In genomic region chr2:121900391-121900790, GRCh38 we compare ENCODE assay signal across 29 cellular contexts.
"Had no signal": no experiment of that assay in that cellular context is flagged by ENCODE, and none has a peak within 500 bp of the region (broad histone marks: within the 10 kb centered on the region; RNA-seq: fewer than 3 reads in every experiment).

No MANE protein-coding gene starts in this region.

- H3K27ac ChIP-seq: colonic mucosa, coronary artery, dorsolateral prefrontal cortex, epithelial cell of prostate, esophagus muscularis mucosa, esophagus squamous epithelium, foreskin keratinocyte, gastrocnemius medialis, gastroesophageal sphincter, heart left ventricle, heart right ventricle had no signal

- H3K4me3 ChIP-seq: colonic mucosa, coronary artery, dorsolateral prefrontal cortex, esophagus muscularis mucosa, esophagus squamous epithelium, gastrocnemius medialis, gastroesophageal sphincter, heart left ventricle, heart right ventricle had no signal

- H3K4me1 ChIP-seq: colonic mucosa, esophagus muscularis mucosa, esophagus squamous epithelium, foreskin keratinocyte, gastrocnemius medialis, gastroesophageal sphincter had no signal

- H3K27me3 Mint-ChIP-seq: dendritic cell treated with granulocyte-macrophage colony-stimulating factor and Interleukin-4, amounts not matched to agents 40 ng/mL and 50 ng/mL, for 4 days had no signal

- H3K4me1 Mint-ChIP-seq: endodermal cell had no signal

- FAIRE-seq: colon, endometrium, endothelial cell of umbilical vein, frontal cortex had no signal

- H3K4me3 Mint-ChIP-seq: dendritic cell treated with granulocyte-macrophage colony-stimulating factor and Interleukin-4, amounts not matched to agents 40 ng/mL and 50 ng/mL, for 4 days; effector memory CD8-positive, alpha-beta T cell; endodermal cell had no signal

- H3K36me3 ChIP-seq: colonic mucosa, esophagus muscularis mucosa, esophagus squamous epithelium, gastrocnemius medialis, gastroesophageal sphincter, heart left ventricle, heart right ventricle had no signal

- H3K9me3 ChIP-seq: colonic mucosa, esophagus muscularis mucosa, esophagus squamous epithelium, gastrocnemius medialis, gastroesophageal sphincter, heart left ventricle, heart right ventricle had no signal

- H3K27ac Mint-ChIP-seq: dendritic cell treated with granulocyte-macrophage colony-stimulating factor and Interleukin-4, amounts not matched to agents 40 ng/mL and 50 ng/mL, for 4 days; effector memory CD8-positive, alpha-beta T cell; endodermal cell had no signal

- H3K9me3 Mint-ChIP-seq: dendritic cell treated with granulocyte-macrophage colony-stimulating factor and Interleukin-4, amounts not matched to agents 40 ng/mL and 50 ng/mL, for 4 days; effector memory CD8-positive, alpha-beta T cell; endodermal cell had no signal

- H3K27me3 ChIP-seq: colonic mucosa, heart left ventricle had no signal

- DNase-seq: colonic mucosa; cortex of kidney; dermis blood vessel endothelial cell; dorsolateral prefrontal cortex; effector CD4-positive, alpha-beta T cell; effector CD8-positive, alpha-beta T cell; effector memory CD4-positive, alpha-beta T cell; effector memory CD8-positive, alpha-beta T cell; endodermal cell; erythroblast; esophagus squamous epithelium; foreskin fibroblast; foreskin keratinocyte; foreskin melanocyte; gastrocnemius medialis; glutamatergic neuron; head of caudate nucleus; heart left ventricle; heart right ventricle had no signal

- ATAC-seq: effector memory CD8-positive, alpha-beta T cell; esophagus mucosa; foreskin keratinocyte; gastrocnemius medialis; gastroesophageal sphincter; heart left ventricle; heart right ventricle had no signal
